8 cellular contexts compared by ENCODE assay signal in genomic region chr17:40615295-40615988, GRCh38. TPM values are rescaled to one million over a fixed set of nuclear protein-coding genes. Genes with fewer than 3 reads are reported as not detected.
A peak's percentile ranks its signal among the peaks of the same experiment; 100 is the strongest.
DNase-seq lines count a peak whose midpoint lies in the region; ATAC-seq, FAIRE-seq and TF ChIP-seq lines count a peak whose summit lies in the region.

No MANE protein-coding gene starts in this region.

- ATAC-seq in GM21528 (IDR thresholded peaks at IDR 0.05; ENCODE audit: low FRiP score, unreplicated experiment) (peak; percentile 58), naive B cell (ENCODE audit: low read depth in 2 of 2) (peak; percentile 85 to 86)

- no peak overlapping the region; a peak in 1 of 4 replicates for H3K4me3 ChIP-seq in SK-N-SH (ENCODE audit: low read depth in 2 of 2, low read length in 1 of 2)

- H3K27ac ChIP-seq in SK-N-SH (ENCODE audit: low read depth in 2 of 2, low read length in 1 of 2), result no peak overlapping the region

- peak; percentile 63 for TF ChIP-seq RAD21 in SK-N-SH (IDR thresholded peaks at IDR 0.05; ENCODE audit: low read length)

- no peak overlapping the region for H3K4me2 ChIP-seq in SK-N-SH

- H2AFZ ChIP-seq in SK-N-SH (ENCODE audit: low read depth), result no peak overlapping the region

- H3K9me3 ChIP-seq in SK-N-SH, result no peaks in the 10 kb centered on the region

- peak overlapping the region; percentile 28 to 87 (median 74) for H3K4me3 Mint-ChIP-seq in naive B cell

- no peaks in the 10 kb centered on the region for H3K27me3 Mint-ChIP-seq in naive B cell

- 63% methylated on average over 1 of the region's 5 CpGs for WGBS in SK-N-SH (ENCODE audit: low lambda C conversion rate)

- no peaks in the 10 kb centered on the region for H4K20me1 ChIP-seq in SK-N-SH (ENCODE audit: insufficient read depth)

- peaks cover 0 to 1% (median 0%) of the 10 kb centered on the region in 7 donors for H3K9me3 Mint-ChIP-seq in naive B cell

- H3K9ac ChIP-seq in SK-N-SH, result no peak overlapping the region

- POLR2A ChIA-PET in SK-N-SH (lab: Yijun Ruan, JAX), result interaction anchor here (0.6 to 0.8 kb wide), 2 partner anchors 18 to 33 kb away, joined by 3 to 4 read pairs; no protein-coding TSS in a partner anchor

- peaks cover 51% of the 10 kb centered on the region for H3K27me3 ChIP-seq in SK-N-SH (ENCODE audit: insufficient read depth)

- CTCF ChIA-PET in SK-N-SH (lab: Yijun Ruan, JAX), result interaction anchor here (0.9 to 1.7 kb wide), 7 partner anchors 9 to 1033 kb away, joined by 3 to 8 read pairs (median 3); no protein-coding TSS in a partner anchor

- peak; percentile 29; the same call in 1 of the 2 replicates for TF ChIP-seq CTCF in SK-N-SH (IDR thresholded peaks at IDR 0.05)

- no peak for TF ChIP-seq EP300 in SK-N-SH (IDR thresholded peaks at IDR 0.05; ENCODE audit: borderline replicate concordance in 1 of 2, low read depth in 1 of 2, low read length in 1 of 2)

- DNase-seq in activated T-cell treated with anti-CD3 and anti-CD28 coated beads, Interleukin-2, amount 50 U/mL, for 1 hour, result peak; percentile 57
- DNase-seq in activated T-cell treated with anti-CD3 and anti-CD28 coated beads for 4 hours (no peak), HT1080 (ENCODE audit: low read depth) (peak; percentile 56), SK-N-SH (peak; percentile 41), naive B cell (peak; percentile 89), frontal cortex (ENCODE audit: low spot score in 2 of 2) (no peak)
- DNase-seq in effector CD8-positive, alpha-beta T cell (lab: John Stamatoyannopoulos, UW), result peak; percentile 41

- H3K4me1 Mint-ChIP-seq in naive B cell, result peaks cover 54 to 79% (median 67%) of the 10 kb centered on the region in 3 donors

- H3K36me3 Mint-ChIP-seq in naive B cell, result no peaks in the 10 kb centered on the region

- no peaks in the 10 kb centered on the region for H3K36me3 ChIP-seq in SK-N-SH (replicated peaks in 1 of 2; ENCODE audit: control insufficient read depth in 1 of 2, insufficient read depth in 2 of 2, low read length in 1 of 2)

- no peaks in the 10 kb centered on the region for H3F3A ChIP-seq in SK-N-SH (replicated peaks; ENCODE audit: insufficient read depth)

- H3K27ac Mint-ChIP-seq in naive B cell, result peak overlapping the region; percentile 95 to 99 (median 97)

- no peak for FAIRE-seq in frontal cortex (lab: Jason Lieb, UNC)

- H3K9me2 ChIP-seq in SK-N-SH, result no peaks in the 10 kb centered on the region

- H3K79me2 ChIP-seq in SK-N-SH (ENCODE audit: insufficient read depth), result no peaks in the 10 kb centered on the region

- peaks cover 0 to 13% of the 10 kb centered on the region in 2 experiments; a peak in 1 of 4 replicates for H3K4me1 ChIP-seq in SK-N-SH (ENCODE audit: control insufficient read depth in 1 of 2, insufficient read depth in 2 of 2, low read depth in 1 of 2, low read length in 1 of 2)

TF ChIP-seq in SK-N-SH, 30 proteins besides CTCF, POLR2A, EP300 and RAD21:
- TF ChIP-seq POLR2AphosphoS5 (IDR thresholded peaks at IDR 0.05; ENCODE audit: low read depth, low read length) (no peak), SMC3 (IDR thresholded peaks at IDR 0.05; ENCODE audit: low read depth, low read length) (peak; percentile 22; the same call in 1 of the 2 replicates)
TF ChIP-seq in SK-N-SH: peak in this region for 1.

RNA-seq across cellular contexts. Expression of gene SMARCE1, which starts 32.2 kb away (rescaled TPM):
- 62.0 and 83.4 TPM in 2 replicates for total RNA-seq in HT1080 (2014; rRNA removed; shearing (Covaris generic))
- 81.0 and 84.8 TPM in 2 replicates for polyA plus RNA-seq in HT1080 (2015; cell fraction: cytosol; rRNA removed)
- polyA plus RNA-seq in HT1080 (2015; cell fraction: nucleus; rRNA removed), result 70.5 and 86.1 TPM in 2 replicates
- polyA plus RNA-seq in SK-N-SH (2012; rRNA removed) (45.9 and 54.2 TPM in 2 replicates), naive B cell (ENCODE audit: low read depth in 6 of 6) (100 to 1,000 TPM; 211 to 267 (median 255) TPM)
- polyA plus RNA-seq in SK-N-SH (2012; cell fraction: cytosol; rRNA removed), result 70.8 and 94.7 TPM in 2 replicates
- polyA plus RNA-seq in SK-N-SH (2012; cell fraction: nucleus; rRNA removed), result 19.7 and 34.2 TPM in 2 replicates
- 119 TPM for total RNA-seq in frontal cortex

RNA-seq across cellular contexts. Expression of gene KRT222, which starts 49.5 kb away (rescaled TPM):
- total RNA-seq in HT1080 (2014; rRNA removed; shearing (Covaris generic)), result not detected in 2 replicates
- 0.14 and 0.34 TPM in 2 replicates for polyA plus RNA-seq in HT1080 (2015; cell fraction: cytosol; rRNA removed)
- polyA plus RNA-seq in HT1080 (2015; cell fraction: nucleus; rRNA removed), result 0.19 TPM in 1 of 2 replicates, not detected in the other
- polyA plus RNA-seq in SK-N-SH (2012; rRNA removed), result not detected in 2 replicates
- polyA plus RNA-seq in SK-N-SH (2012; cell fraction: cytosol; rRNA removed), result not detected in 2 replicates
- not detected in 2 replicates for polyA plus RNA-seq in SK-N-SH (2012; cell fraction: nucleus; rRNA removed)
- polyA plus RNA-seq in naive B cell (ENCODE audit: low read depth in 6 of 6), result not detected
- 5.7 TPM for total RNA-seq in frontal cortex

RNA-seq across cellular contexts. Expression of gene CCR7, which starts 50.2 kb away (rescaled TPM):
- total RNA-seq in HT1080 (2014; rRNA removed; shearing (Covaris generic)), result 0.07 and 0.21 TPM in 2 replicates
- polyA plus RNA-seq in HT1080 (2015; cell fraction: cytosol; rRNA removed), result 0.08 TPM in 1 of 2 replicates, not detected in the other
- 0.28 and 0.35 TPM in 2 replicates for polyA plus RNA-seq in HT1080 (2015; cell fraction: nucleus; rRNA removed)
- polyA plus RNA-seq in SK-N-SH (2012; rRNA removed) (not detected in 2 replicates), naive B cell (ENCODE audit: low read depth in 6 of 6) (100 to 1,000 TPM; 442 to 802 (median 622) TPM)
- 0.03 and 0.05 TPM in 2 replicates for polyA plus RNA-seq in SK-N-SH (2012; cell fraction: cytosol; rRNA removed)
- 0.02 TPM in 1 of 2 replicates, not detected in the other for polyA plus RNA-seq in SK-N-SH (2012; cell fraction: nucleus; rRNA removed)
- total RNA-seq in frontal cortex, result not detected

Comparison
In these comparisons a context has a peak if more than half of its experiments do, and no peak if none do; other contexts are left out.
1. DNase-seq: peak in activated T-cell treated with anti-CD3 and anti-CD28 coated beads, Interleukin-2, amount 50 U/mL, for 1 hour (single experiment), HT1080 (single experiment), SK-N-SH (single experiment), effector CD8-positive, alpha-beta T cell (single experiment) and naive B cell (single experiment); none in activated T-cell treated with anti-CD3 and anti-CD28 coated beads for 4 hours (single experiment) and frontal cortex (0 of 2).